ENCODE assay signal across 8 cellular contexts in the genomic region with DNA sequence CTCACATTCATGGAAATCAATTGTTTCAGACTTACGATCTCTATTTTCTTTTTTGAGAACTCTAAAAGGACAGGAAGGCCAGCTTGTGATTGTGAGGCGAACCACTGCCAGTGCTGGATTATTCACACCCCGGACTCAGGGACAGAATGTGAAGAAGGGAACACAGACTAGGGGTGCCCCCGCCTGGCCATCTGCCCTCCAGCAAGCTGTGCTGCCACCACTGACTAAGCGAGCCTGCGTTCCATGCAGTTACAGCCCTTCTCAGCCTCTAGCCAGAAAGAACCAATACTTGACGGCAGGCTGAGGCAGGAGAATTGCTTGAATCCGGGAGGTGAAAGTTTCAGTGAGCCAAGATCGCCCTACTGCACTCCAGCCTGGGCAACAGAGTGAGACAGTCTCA. TPM values are rescaled to one million over a fixed set of nuclear protein-coding genes. Genes with fewer than 3 reads are reported as not detected.
DNase-seq lines count a peak whose midpoint lies in the region; ATAC-seq, FAIRE-seq and TF ChIP-seq lines count a peak whose summit lies in the region.
"Had no signal": no experiment of that assay in that cellular context is flagged by ENCODE, and none has a peak within 500 bp of the region (broad histone marks: within the 10 kb centered on the region; RNA-seq: fewer than 3 reads in every experiment).

No MANE protein-coding gene starts in this region.

- H3K36me3 ChIP-seq in Karpas-422 (ENCODE audit: insufficient read depth, low read length) (no peaks in the 10 kb centered on the region), prostate gland (peaks cover 3 to 5% of the 10 kb centered on the region in 2 donors)

- TF ChIP-seq POLR2A in prostate gland (IDR thresholded peaks at IDR 0.05) = no peak

- peak; percentile 71 for FAIRE-seq in G401.6 (lab: Jason Lieb, UNC)

- H3K9me3 ChIP-seq in Karpas-422 (ENCODE audit: low read length) (no peaks in the 10 kb centered on the region), prostate gland (no peaks in the 10 kb centered on the region)

- H3K4me3 ChIP-seq in Karpas-422 (ENCODE audit: low read length) (no peak overlapping the region), prostate gland (no peak overlapping the region)
- H3K4me3 ChIP-seq: skin epidermis had no signal

- H3K27ac ChIP-seq in Karpas-422 (ENCODE audit: low read length) (no peak overlapping the region), prostate gland (no peak overlapping the region)
- H3K27ac ChIP-seq: skin epidermis had no signal

- no peak overlapping the region for H2AFZ ChIP-seq in Karpas-422 (ENCODE audit: low read length)

- H3K4me1 ChIP-seq in Karpas-422 (ENCODE audit: low read length) (peaks cover 23% of the 10 kb centered on the region), prostate gland (replicated peaks) (no peaks in the 10 kb centered on the region)

- TF ChIP-seq CTCF in prostate gland (IDR thresholded peaks at IDR 0.05) = no peak

- H3K9me2 ChIP-seq in Karpas-422 (replicated peaks; ENCODE audit: insufficient read depth, low read length) = no peaks in the 10 kb centered on the region

- 68% methylated on average over 9 of the region's 9 CpGs for WGBS in prostate gland

- DNase-seq in Karpas-422 (peak; percentile 88), anterior cingulate cortex (lab: John Stamatoyannopoulos, UW) (peak in 43 of 58 donors; percentile 7 to 83 (median 34)), midbrain (lab: John Stamatoyannopoulos, UW) (peak; percentile 1), prostate gland (ENCODE audit: low spot score) (no peak), DMS153 treated with DMSO at 0.1 percent for 48 hours (lab: John Stamatoyannopoulos, UW; ENCODE audit: unreplicated experiment) (no peak)

- no peak for ATAC-seq in GM18868 (IDR thresholded peaks at IDR 0.05; ENCODE audit: unreplicated experiment)

- peak overlapping the region; percentile 23; the same call in 1 of the 2 replicates for H3K9ac ChIP-seq in Karpas-422 (ENCODE audit: low read length)

- no peak overlapping the region for H3K4me2 ChIP-seq in Karpas-422 (ENCODE audit: low read depth, low read length, poor library complexity, severe bottlenecking)

- intact Hi-C loops in prostate gland (cut with DNase I) = no loop called here

- no peaks in the 10 kb centered on the region for H4K20me1 ChIP-seq in Karpas-422 (ENCODE audit: insufficient read depth, low read depth, low read length)

- no peaks in the 10 kb centered on the region for H3K27me3 ChIP-seq in Karpas-422 (ENCODE audit: low read length)
- no peaks in the 10 kb centered on the region for H3K27me3 ChIP-seq in prostate gland (replicated peaks; ENCODE audit: insufficient read depth)

- peaks cover 15% of the 10 kb centered on the region for H3K79me2 ChIP-seq in Karpas-422 (ENCODE audit: low read length)

RNA-seq across cellular contexts. Expression of a gene that starts 2.8 kb away (rescaled TPM):
- 38.4 and 126 TPM in 2 replicates for total RNA-seq in Karpas-422 (2014; rRNA removed; shearing (Covaris generic); ENCODE audit: low replicate concordance)
- total RNA-seq in prostate gland = 100 to 1,000 TPM in 1 of 2 donors, 10 to 100 TPM in 1; 98.6 to 145 TPM

RNA-seq across cellular contexts. Expression of a gene that starts 3.2 kb away (rescaled TPM):
- 12.6 and 24.6 TPM in 2 replicates for total RNA-seq in Karpas-422 (2014; rRNA removed; shearing (Covaris generic); ENCODE audit: low replicate concordance)
- total RNA-seq in prostate gland = 10 to 100 TPM; 42.3 to 45.5 TPM

RNA-seq across cellular contexts. Expression of a gene that starts 30.3 kb away (rescaled TPM):
- not detected in 2 replicates for total RNA-seq in Karpas-422 (2014; rRNA removed; shearing (Covaris generic); ENCODE audit: low replicate concordance)
- total RNA-seq in prostate gland = 1 to 10 TPM in 1 of 2 donors, under 1 TPM in 1; 0.82 to 1.9 TPM

RNA-seq across cellular contexts. Expression of a gene that starts 41.1 kb away (rescaled TPM):
- 35.9 and 66.3 TPM in 2 replicates for total RNA-seq in Karpas-422 (2014; rRNA removed; shearing (Covaris generic); ENCODE audit: low replicate concordance)
- 100 to 1,000 TPM in 1 of 2 donors, 10 to 100 TPM in 1; 98.4 to 233 TPM for total RNA-seq in prostate gland

RNA-seq across cellular contexts. Expression of a gene that starts 41.5 kb away (rescaled TPM):
- total RNA-seq in Karpas-422 (2014; rRNA removed; shearing (Covaris generic); ENCODE audit: low replicate concordance) = 38.5 and 73.9 TPM in 2 replicates
- 100 to 1,000 TPM in 1 of 2 donors, 10 to 100 TPM in 1; 87.8 to 138 TPM for total RNA-seq in prostate gland

Comparison
In these comparisons a context has a peak if more than half of its experiments do, and no peak if none do; other contexts are left out.
1. DNase-seq: peak in Karpas-422 (single experiment), anterior cingulate cortex (43 of 58) and midbrain (single experiment); none in prostate gland (single experiment) and DMS153 treated with DMSO at 0.1 percent for 48 hours (single experiment).